ENCODE assay signal across 25 cellular contexts in the genomic region with DNA sequence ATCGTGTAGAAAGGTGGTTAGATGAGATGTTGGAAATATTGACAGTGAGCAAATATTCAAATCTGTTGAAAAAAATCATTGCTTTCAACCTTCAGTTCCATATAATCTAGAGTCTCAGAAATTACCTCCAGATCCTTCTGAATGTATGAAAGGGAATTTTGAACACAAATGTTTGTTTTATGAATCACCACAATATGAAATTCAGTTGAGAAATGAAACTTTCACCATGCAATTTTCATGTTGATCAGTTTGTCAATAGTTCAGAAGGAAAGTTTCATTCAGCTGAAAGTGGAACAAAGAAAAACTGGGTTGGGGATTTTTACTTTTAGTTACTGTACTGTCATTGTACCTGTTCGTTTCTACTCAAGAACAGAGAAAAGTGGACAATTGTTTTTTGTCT.
DNase-seq lines count a peak whose midpoint lies in the region; ATAC-seq and TF ChIP-seq lines count a peak whose summit lies in the region.
"Had no signal": no experiment of that assay in that cellular context is flagged by ENCODE, and none has a peak within 500 bp of the region (broad histone marks: within the 10 kb centered on the region; RNA-seq: fewer than 3 reads in every experiment).

No MANE protein-coding gene starts in this region.

- H3K36me3 ChIP-seq in HCT116 (ENCODE audit: control insufficient read depth in 1 of 2, insufficient read depth in 2 of 2, low read length in 2 of 2), result no peaks in the 10 kb centered on the region
- no peaks in the 10 kb centered on the region for H3K36me3 ChIP-seq in PC-3 (ENCODE audit: low read depth, low read length)
- no peaks in the 10 kb centered on the region for H3K36me3 ChIP-seq in tibial nerve
- H3K36me3 ChIP-seq: colonic mucosa, heart right ventricle, left ventricle myocardium inferior had no signal

- RAD21 ChIA-PET in HCT116 (lab: Charles Lee; ENCODE audit: low non-redundant PET in 1 of 2, low total read pairs in 2 of 2, uncharacterized antibody in 2 of 2, unreplicated experiment in 2 of 2), result no interaction called here

- H3K4me1 ChIP-seq in HCT116 (ENCODE audit: control insufficient read depth in 1 of 2, insufficient read depth in 2 of 2, low read length in 2 of 2) (no peaks in the 10 kb centered on the region), PC-3 (ENCODE audit: insufficient read depth, low read length) (peaks cover 17% of the 10 kb centered on the region), tibial nerve (peaks cover 0 to 2% (median 0%) of the 10 kb centered on the region in 4 donors)
- H3K4me1 ChIP-seq: colonic mucosa, heart right ventricle, left ventricle myocardium inferior had no signal

- ATAC-seq in HCT116, result no peak
- peak; percentile 54 for ATAC-seq in PC-3
- ATAC-seq in GM21529 (IDR thresholded peaks at IDR 0.05; ENCODE audit: unreplicated experiment), result no peak
- ATAC-seq: activated CD8-positive, alpha-beta memory T cell treated with anti-CD3 and anti-CD28 coated beads, Interleukin-2, amount 10 ng/mL, durations not matched to agents 7 days and 5 days; heart right ventricle; mucosa of descending colon had no signal

- peak overlapping the region; percentile 54 for H2AFZ ChIP-seq in HCT116 (ENCODE audit: low read depth, low read length, poor library complexity, severe bottlenecking)
- peak overlapping the region; percentile 16 for H2AFZ ChIP-seq in PC-3 (ENCODE audit: low read length)

- POLR2A ChIA-PET in HCT116 (lab: Charles Lee) (no interaction called here), PC-3 (lab: Charles Lee; ENCODE audit: unreplicated experiment) (no interaction called here)

- H4K20me1 ChIP-seq in HCT116 (ENCODE audit: insufficient read depth) (no peaks in the 10 kb centered on the region), PC-3 (ENCODE audit: low read length) (no peaks in the 10 kb centered on the region)

- no peak overlapping the region for H3K27ac ChIP-seq in HCT116 (ENCODE audit: low read depth, low read length)
- peak overlapping the region; percentile 47 for H3K27ac ChIP-seq in PC-3 (ENCODE audit: low read length)
- no peak overlapping the region for H3K27ac ChIP-seq in tibial nerve
- H3K27ac ChIP-seq: colonic mucosa, heart right ventricle, HL-60, left ventricle myocardium inferior had no signal

- H3K79me2 ChIP-seq in HCT116 (ENCODE audit: insufficient read depth, low read length) (no peaks in the 10 kb centered on the region), PC-3 (ENCODE audit: low read length) (no peaks in the 10 kb centered on the region)

- TF ChIP-seq POLR2A in HCT116 (IDR thresholded peaks at IDR 0.05; ENCODE audit: borderline replicate concordance, extremely low read depth, insufficient read depth, insufficient read length) (no peak), tibial nerve (IDR thresholded peaks at IDR 0.05) (no peak)

- H3K9me2 ChIP-seq in HCT116 (ENCODE audit: insufficient read depth), result no peaks in the 10 kb centered on the region
- no peaks in the 10 kb centered on the region for H3K9me2 ChIP-seq in PC-3 (replicated peaks; ENCODE audit: low read length)

- H3K9me3 ChIP-seq in HCT116 (ENCODE audit: control insufficient read depth in 1 of 2, insufficient read depth in 1 of 2, low read depth in 1 of 2, low read length in 2 of 2) (no peaks in the 10 kb centered on the region), PC-3 (ENCODE audit: low read length) (no peaks in the 10 kb centered on the region), tibial nerve (no peaks in the 10 kb centered on the region)
- H3K9me3 ChIP-seq: colonic mucosa, heart right ventricle, left ventricle myocardium inferior, mucosa of descending colon had no signal

- H3K4me3 ChIP-seq in HCT116 (replicated peaks in 1 of 2; ENCODE audit: low read depth in 1 of 2, low read length in 2 of 2), result no peak overlapping the region
- no peak overlapping the region for H3K4me3 ChIP-seq in PC-3 (ENCODE audit: low read length)
- no peak overlapping the region for H3K4me3 ChIP-seq in tibial nerve
- H3K4me3 ChIP-seq: colonic mucosa, heart right ventricle, left ventricle myocardium inferior, mucosa of descending colon had no signal

- no peak for TF ChIP-seq EP300 in tibial nerve (IDR thresholded peaks at IDR 0.05)

- no peak for TF ChIP-seq RAD21 in HCT116 (IDR thresholded peaks at IDR 0.05; ENCODE audit: low read depth)

- H3K4me2 ChIP-seq in HCT116 (ENCODE audit: low read length), result no peak overlapping the region
- peak overlapping the region; percentile 32 for H3K4me2 ChIP-seq in PC-3 (ENCODE audit: low read length)

- 55 to 59% methylated on average over 2 of the region's 2 CpGs for WGBS in tibial nerve, 2 donors

- BruUV-seq in HCT116 (replicated peaks; lab: Mats Ljungman, UMichigan) (no TSS peak), PC-3 (replicated peaks; lab: Mats Ljungman, UMichigan) (no TSS peak)

- TF ChIP-seq CTCF in GM13977 (IDR thresholded peaks at IDR 0.05; ENCODE audit: extremely low read depth, insufficient read depth, missing control alignments) (no peak), HCT116 (IDR thresholded peaks at IDR 0.05 in 2 of 3, conservative IDR thresholded peaks at IDR 0.05 in 1 of 3; ENCODE audit: borderline replicate concordance in 1 of 3, insufficient read depth in 1 of 3, low read depth in 2 of 3, low read length in 2 of 3) (no peak), PC-3 (conservative IDR thresholded peaks at IDR 0.05; ENCODE audit: low read depth, low read length) (no peak), tibial nerve (IDR thresholded peaks at IDR 0.05) (no peak)

- H3K9ac ChIP-seq in HCT116 (ENCODE audit: low read length), result no peak overlapping the region
- no peak overlapping the region for H3K9ac ChIP-seq in PC-3 (ENCODE audit: low read length)

- in situ Hi-C loops in GM13977 (cut with MboI; ENCODE audit: low pct_unique_long_range_greater_than_20kb, low sequenced_read_pairs, unreplicated experiment), result no loop called here

- CTCF ChIA-PET in HCT116 (lab: Charles Lee) (no interaction called here), PC-3 (lab: Charles Lee) (no interaction called here)

- no peaks in the 10 kb centered on the region for H3K27me3 ChIP-seq in HCT116 (ENCODE audit: insufficient read depth, low read length)
- H3K27me3 ChIP-seq in PC-3 (ENCODE audit: low read length), result no peaks in the 10 kb centered on the region
- H3K27me3 ChIP-seq in tibial nerve, result no peaks in the 10 kb centered on the region
- H3K27me3 ChIP-seq: colonic mucosa, heart right ventricle had no signal

- no peaks in the 10 kb centered on the region for H3F3A ChIP-seq in PC-3 (ENCODE audit: low read length, unreplicated experiment)

- intact Hi-C loops in HCT116 (cut with micrococcal nuclease), result no loop called here
- intact Hi-C loops in PC-3 (cut with micrococcal nuclease), result no loop called here

- DNase-seq in GM13977 (ENCODE audit: low spot score) (peak; percentile 6), HCT116 (ENCODE audit: low read depth, low spot score) (no peak), PC-3 (peak; percentile 75), iris pigment epithelial cell (ENCODE audit: low read depth) (peak; percentile 37), NCI-H446 (lab: John Stamatoyannopoulos, UW) (no peak), tibial nerve (ENCODE audit: low spot score in 2 of 2) (no peak), RKO (ENCODE audit: low spot score) (no peak)
- DNase-seq: activated CD4-positive, alpha-beta T cell treated with anti-CD3 and anti-CD28 coated beads for 48 hours; activated CD8-positive, alpha-beta memory T cell treated with anti-CD3 and anti-CD28 coated beads, Interleukin-2, amount 10 ng/mL, durations not matched to agents 7 days and 5 days; activated naive CD8-positive, alpha-beta T cell treated with anti-CD3 and anti-CD28 coated beads, Interleukin-2, amount 10 ng/mL, durations not matched to agents 7 days and 5 days; CD8-positive, alpha-beta memory T cell; colonic mucosa; DMS79; GOT3; heart right ventricle; left ventricle myocardium inferior; mucosa of descending colon; NCI-H1417 treated with DMSO at 0.1 percent for 48 hours; NCI-H69; SHP77 treated with DMSO at 0.1 percent for 48 hours; stimulated activated CD4-positive, alpha-beta T cell treated with anti-CD3 and anti-CD28 coated beads, Interleukin-2, amount 100 ng/mL, for 24 hours; stimulated activated naive CD4-positive, alpha-beta T cell; T-helper 1 cell had no signal

TF ChIP-seq in HCT116, 20 proteins besides CTCF, POLR2A, EP300 and RAD21 (continues in another document):
- TF ChIP-seq EZH2 (IDR thresholded peaks at IDR 0.05), result no peak
- no peak for TF ChIP-seq EZH2phosphoT487 (IDR thresholded peaks at IDR 0.05; ENCODE audit: borderline replicate concordance)
- TF ChIP-seq POLR2AphosphoS5 (IDR thresholded peaks at IDR 0.05; ENCODE audit: low read depth, low read length), result no peak
- TF ChIP-seq EGR1 (IDR thresholded peaks at IDR 0.05; ENCODE audit: low read depth), result no peak
- TF ChIP-seq, protein P1, sequence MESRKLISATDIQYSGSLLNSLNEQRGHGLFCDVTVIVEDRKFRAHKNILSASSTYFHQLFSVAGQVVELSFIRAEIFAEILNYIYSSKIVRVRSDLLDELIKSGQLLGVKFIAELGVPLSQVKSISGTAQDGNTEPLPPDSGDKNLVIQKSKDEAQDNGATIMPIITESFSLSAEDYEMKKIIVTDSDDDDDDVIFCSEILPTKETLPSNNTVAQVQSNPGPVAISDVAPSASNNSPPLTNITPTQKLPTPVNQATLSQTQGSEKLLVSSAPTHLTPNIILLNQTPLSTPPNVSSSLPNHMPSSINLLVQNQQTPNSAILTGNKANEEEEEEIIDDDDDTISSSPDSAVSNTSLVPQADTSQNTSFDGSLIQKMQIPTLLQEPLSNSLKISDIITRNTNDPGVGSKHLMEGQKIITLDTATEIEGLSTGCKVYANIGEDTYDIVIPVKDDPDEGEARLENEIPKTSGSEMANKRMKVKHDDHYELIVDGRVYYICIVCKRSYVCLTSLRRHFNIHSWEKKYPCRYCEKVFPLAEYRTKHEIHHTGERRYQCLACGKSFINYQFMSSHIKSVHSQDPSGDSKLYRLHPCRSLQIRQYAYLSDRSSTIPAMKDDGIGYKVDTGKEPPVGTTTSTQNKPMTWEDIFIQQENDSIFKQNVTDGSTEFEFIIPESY (IDR thresholded peaks at IDR 0.05; ENCODE audit: extremely low read depth, insufficient replicate concordance, low read length), result no peak
- no peak for TF ChIP-seq TCF7L2 (IDR thresholded peaks at IDR 0.05; ENCODE audit: borderline replicate concordance, extremely low read depth, insufficient read depth, insufficient read length)
- TF ChIP-seq ZFX (IDR thresholded peaks at IDR 0.05), result no peak
- no peak for TF ChIP-seq FOSL1 (IDR thresholded peaks at IDR 0.05; ENCODE audit: low read depth)

Comparison
In these comparisons a context has a peak if more than half of its experiments do, and no peak if none do; other contexts are left out.
1. DNase-seq: peak in GM13977 (single experiment), PC-3 (single experiment) and iris pigment epithelial cell (single experiment); none in HCT116 (single experiment), NCI-H446 (0 of 2), tibial nerve (0 of 2) and RKO (single experiment).